In genomic region chr17:40346061-40346767, GRCh38 we compare ENCODE assay signal across 1 cellular context.
TF ChIP-seq lines count a peak whose summit lies in the region.

No MANE protein-coding gene starts in this region.

TF ChIP-seq in GM23338, 12 proteins besides CTCF, POLR2A, EP300 and RAD21 (continued from another document):
- TF ChIP-seq REST (IDR thresholded peaks at IDR 0.05; ENCODE audit: unreplicated experiment) (no peak), ZNF462 (CRISPR knock-in tag; IDR thresholded peaks at IDR 0.05) (no peak), EZH2 (IDR thresholded peaks at IDR 0.05; ENCODE audit: low read depth, unreplicated experiment) (no peak), NANOG (IDR thresholded peaks at IDR 0.05; ENCODE audit: borderline replicate concordance) (no peak), ZNF331 (CRISPR knock-in tag; IDR thresholded peaks at IDR 0.05; ENCODE audit: low read depth) (no peak), CREB1 (CRISPR knock-in tag; IDR thresholded peaks at IDR 0.05; ENCODE audit: low read depth) (no peak), POLR2AphosphoS5 (IDR thresholded peaks at IDR 0.05; ENCODE audit: low read depth) (no peak), EZH2phosphoT487 (IDR thresholded peaks at IDR 0.05; ENCODE audit: unreplicated experiment) (no peak), ETS1 (IDR thresholded peaks at IDR 0.05) (no peak), JUNB (IDR thresholded peaks at IDR 0.05; ENCODE audit: unreplicated experiment) (no peak), ZNF114 (CRISPR knock-in tag; IDR thresholded peaks at IDR 0.05) (no peak)
